Comparison of ENCODE assay signal across 18 cellular contexts in genomic region chr6:128124713-128125112, GRCh38.
DNase-seq lines count a peak whose midpoint lies in the region; ATAC-seq and TF ChIP-seq lines count a peak whose summit lies in the region.
"Had no signal": no experiment of that assay in that cellular context is flagged by ENCODE, and none has a peak within 500 bp of the region (broad histone marks: within the 10 kb centered on the region; RNA-seq: fewer than 3 reads in every experiment).

No MANE protein-coding gene starts in this region.

- H3K4me3 ChIP-seq in RWPE2 (ENCODE audit: severe bottlenecking) (no peak overlapping the region), fibroblast of pulmonary artery (replicated peaks; ENCODE audit: low read depth, low read length) (no peak overlapping the region)
- H3K4me3 ChIP-seq in CD8-positive, alpha-beta T cell (ENCODE audit: low read depth, low read length), result no peak overlapping the region
- H3K4me3 ChIP-seq: esophagus muscularis mucosa, psoas muscle had no signal

- CTCF ChIA-PET in activated naive CD4-positive, alpha-beta T cell treated with anti-CD3 and anti-CD28 coated beads for 36 hours (lab: Charles Lee), result no interaction called here
- CTCF ChIA-PET in CD8-positive, alpha-beta T cell (lab: Charles Lee), result no interaction called here

- H3K36me3 ChIP-seq in RWPE2 (ENCODE audit: low read depth), result peaks cover 6% of the 10 kb centered on the region; the same call in 1 of the 2 replicates
- no peaks in the 10 kb centered on the region for H3K36me3 ChIP-seq in CD8-positive, alpha-beta T cell (ENCODE audit: insufficient read depth, low read length)
- H3K36me3 ChIP-seq: esophagus muscularis mucosa had no signal

- peak; percentile 53; the same call in 1 of the 3 replicates for ATAC-seq in RWPE2 (ENCODE audit: low read depth)
- peak; percentile 74 for ATAC-seq in stimulated activated effector memory CD8-positive, alpha-beta T cell treated with anti-CD3 and anti-CD28 coated beads, Interleukin-12 subunit alpha, Interleukin-12 subunit beta, amount 100 ng/mL, for 72 hours
- ATAC-seq in CD8-positive, alpha-beta T cell, result no peak
- ATAC-seq: psoas muscle had no signal

- intact Hi-C loops in activated naive CD4-positive, alpha-beta T cell treated with anti-CD3 and anti-CD28 coated beads for 36 hours (cut with micrococcal nuclease), result no loop called here
- intact Hi-C loops in CD8-positive, alpha-beta T cell (cut with DNase I, micrococcal nuclease), result no loop called here

- DNase-seq in activated naive CD4-positive, alpha-beta T cell treated with anti-CD3 and anti-CD28 coated beads for 36 hours, result peak; percentile 23
- DNase-seq in activated naive CD4-positive, alpha-beta T cell treated with anti-CD3 and anti-CD28 coated beads, Interleukin-2, amount 50 U/mL, for 16 hours, result no peak
- DNase-seq in RWPE2 (ENCODE audit: low spot score) (no peak), fibroblast of pulmonary artery (ENCODE audit: low read depth) (peak; percentile 41), NCI-H2107 (lab: John Stamatoyannopoulos, UW) (no peak), UCSD-AML1 (lab: John Stamatoyannopoulos, UW; ENCODE audit: unreplicated experiment) (no peak)
- DNase-seq in stimulated activated effector memory CD8-positive, alpha-beta T cell treated with anti-CD3 and anti-CD28 coated beads, Interleukin-12 subunit alpha, Interleukin-12 subunit beta, amount 100 ng/mL, for 72 hours (ENCODE audit: low spot score in 2 of 2), result no peak
- no peak for DNase-seq in CD8-positive, alpha-beta T cell
- DNase-seq: activated CD4-positive, alpha-beta T cell treated with anti-CD3 and anti-CD28 coated beads, Interleukin-2, amount 10 ng/mL, durations not matched to agents 24 days and 14 days; activated effector memory CD4-positive, alpha-beta T cell treated with anti-CD3 and anti-CD28 coated beads, Interleukin-2, amount 50 U/mL, for 16 hours; NCI-H1694; NCI-H774; psoas muscle; stimulated activated CD4-positive, alpha-beta T cell treated with anti-CD3 and anti-CD28 coated beads, Interleukin-4, amount 100 ng/mL, for 24 hours; stimulated activated naive CD4-positive, alpha-beta T cell treated with Interleukin-2 at 50 U/mL for 16 hours had no signal

- H3K4me3 Mint-ChIP-seq in activated naive CD4-positive, alpha-beta T cell treated with anti-CD3 and anti-CD28 coated beads for 36 hours, result no peak overlapping the region
- no peak overlapping the region for H3K4me3 Mint-ChIP-seq in stimulated activated effector memory CD8-positive, alpha-beta T cell treated with anti-CD3 and anti-CD28 coated beads, Interleukin-12 subunit alpha, Interleukin-12 subunit beta, amount 100 ng/mL, for 72 hours
- H3K4me3 Mint-ChIP-seq in CD8-positive, alpha-beta T cell, result no peak overlapping the region
- H3K4me3 Mint-ChIP-seq: activated CD4-positive, alpha-beta T cell treated with anti-CD3 and anti-CD28 coated beads, Interleukin-2, amount 10 ng/mL, durations not matched to agents 24 days and 14 days; B cell; central memory CD8-positive, alpha-beta T cell had no signal

- POLR2A ChIA-PET in CD8-positive, alpha-beta T cell (lab: Charles Lee), result no interaction called here

- H3K27me3 Mint-ChIP-seq in activated naive CD4-positive, alpha-beta T cell treated with anti-CD3 and anti-CD28 coated beads for 36 hours (ENCODE audit: low read depth), result no peaks in the 10 kb centered on the region
- H3K27me3 Mint-ChIP-seq in CD8-positive, alpha-beta T cell (ENCODE audit: low read depth), result no peaks in the 10 kb centered on the region
- H3K27me3 Mint-ChIP-seq: activated CD4-positive, alpha-beta T cell treated with anti-CD3 and anti-CD28 coated beads, Interleukin-2, amount 10 ng/mL, durations not matched to agents 24 days and 14 days; B cell; central memory CD8-positive, alpha-beta T cell had no signal

- no peaks in the 10 kb centered on the region for H3K9me3 ChIP-seq in RWPE2 (ENCODE audit: severe bottlenecking)
- no peaks in the 10 kb centered on the region for H3K9me3 ChIP-seq in CD8-positive, alpha-beta T cell (ENCODE audit: low read length)
- H3K9me3 ChIP-seq: esophagus muscularis mucosa, psoas muscle had no signal

- no peak overlapping the region for H3K27ac Mint-ChIP-seq in activated naive CD4-positive, alpha-beta T cell treated with anti-CD3 and anti-CD28 coated beads for 36 hours
- no peak overlapping the region for H3K27ac Mint-ChIP-seq in stimulated activated effector memory CD8-positive, alpha-beta T cell treated with anti-CD3 and anti-CD28 coated beads, Interleukin-12 subunit alpha, Interleukin-12 subunit beta, amount 100 ng/mL, for 72 hours
- H3K27ac Mint-ChIP-seq in CD8-positive, alpha-beta T cell, result no peak overlapping the region
- H3K27ac Mint-ChIP-seq: activated CD4-positive, alpha-beta T cell treated with anti-CD3 and anti-CD28 coated beads, Interleukin-2, amount 10 ng/mL, durations not matched to agents 24 days and 14 days; B cell had no signal

- H3K4me1 ChIP-seq in RWPE2 (ENCODE audit: insufficient read depth, poor library complexity, severe bottlenecking), result peaks cover 7% of the 10 kb centered on the region
- no peaks in the 10 kb centered on the region for H3K4me1 ChIP-seq in CD8-positive, alpha-beta T cell (ENCODE audit: insufficient read depth, low read length)
- H3K4me1 ChIP-seq: psoas muscle had no signal

- H3K27ac ChIP-seq in RWPE2 (ENCODE audit: poor library complexity, severe bottlenecking), result no peak overlapping the region
- H3K27ac ChIP-seq in CD8-positive, alpha-beta T cell (ENCODE audit: low read depth, low read length), result no peak overlapping the region
- H3K27ac ChIP-seq: esophagus muscularis mucosa, psoas muscle had no signal

- H3K36me3 Mint-ChIP-seq in activated naive CD4-positive, alpha-beta T cell treated with anti-CD3 and anti-CD28 coated beads for 36 hours (ENCODE audit: low read depth), result no peaks in the 10 kb centered on the region
- no peaks in the 10 kb centered on the region for H3K36me3 Mint-ChIP-seq in stimulated activated effector memory CD8-positive, alpha-beta T cell treated with anti-CD3 and anti-CD28 coated beads, Interleukin-12 subunit alpha, Interleukin-12 subunit beta, amount 100 ng/mL, for 72 hours
- H3K36me3 Mint-ChIP-seq in CD8-positive, alpha-beta T cell, result no peaks in the 10 kb centered on the region

- no peak for TF ChIP-seq CTCF in RWPE2 (IDR thresholded peaks at IDR 0.05; ENCODE audit: poor library complexity, severe bottlenecking)
- TF ChIP-seq CTCF in fibroblast of pulmonary artery (IDR thresholded peaks at IDR 0.05; ENCODE audit: low read length, missing control alignments), result no peak
- no peak for TF ChIP-seq CTCF in CD8-positive, alpha-beta T cell (IDR thresholded peaks at IDR 0.05)

- H3K27me3 ChIP-seq in RWPE2 (ENCODE audit: insufficient read depth, poor library complexity, severe bottlenecking), result no peaks in the 10 kb centered on the region
- no peaks in the 10 kb centered on the region for H3K27me3 ChIP-seq in CD8-positive, alpha-beta T cell (ENCODE audit: insufficient read depth, low read length)
- H3K27me3 ChIP-seq: esophagus muscularis mucosa had no signal

- peaks cover 7% of the 10 kb centered on the region for H3K4me1 Mint-ChIP-seq in activated naive CD4-positive, alpha-beta T cell treated with anti-CD3 and anti-CD28 coated beads for 36 hours (ENCODE audit: low read depth)
- peaks cover 6% of the 10 kb centered on the region for H3K4me1 Mint-ChIP-seq in stimulated activated effector memory CD8-positive, alpha-beta T cell treated with anti-CD3 and anti-CD28 coated beads, Interleukin-12 subunit alpha, Interleukin-12 subunit beta, amount 100 ng/mL, for 72 hours
- H3K4me1 Mint-ChIP-seq in CD8-positive, alpha-beta T cell (ENCODE audit: low read depth), result peaks cover 12% of the 10 kb centered on the region
- H3K4me1 Mint-ChIP-seq: B cell; central memory CD8-positive, alpha-beta T cell had no signal

- no peaks in the 10 kb centered on the region for H3K9me3 Mint-ChIP-seq in activated naive CD4-positive, alpha-beta T cell treated with anti-CD3 and anti-CD28 coated beads for 36 hours
- H3K9me3 Mint-ChIP-seq in stimulated activated effector memory CD8-positive, alpha-beta T cell treated with anti-CD3 and anti-CD28 coated beads, Interleukin-12 subunit alpha, Interleukin-12 subunit beta, amount 100 ng/mL, for 72 hours, result no peaks in the 10 kb centered on the region
- no peaks in the 10 kb centered on the region for H3K9me3 Mint-ChIP-seq in CD8-positive, alpha-beta T cell
- H3K9me3 Mint-ChIP-seq: central memory CD8-positive, alpha-beta T cell had no signal

Comparison
In these comparisons a context has a peak if more than half of its experiments do, and no peak if none do; other contexts are left out.
1. DNase-seq: peak in activated naive CD4-positive, alpha-beta T cell treated with anti-CD3 and anti-CD28 coated beads for 36 hours (single experiment) and fibroblast of pulmonary artery (single experiment); none in activated naive CD4-positive, alpha-beta T cell treated with anti-CD3 and anti-CD28 coated beads, Interleukin-2, amount 50 U/mL, for 16 hours (single experiment), RWPE2 (single experiment), stimulated activated effector memory CD8-positive, alpha-beta T cell treated with anti-CD3 and anti-CD28 coated beads, Interleukin-12 subunit alpha, Interleukin-12 subunit beta, amount 100 ng/mL, for 72 hours (0 of 2), CD8-positive, alpha-beta T cell (0 of 7), NCI-H2107 (single experiment) and UCSD-AML1 (single experiment).